In the genomic region with DNA sequence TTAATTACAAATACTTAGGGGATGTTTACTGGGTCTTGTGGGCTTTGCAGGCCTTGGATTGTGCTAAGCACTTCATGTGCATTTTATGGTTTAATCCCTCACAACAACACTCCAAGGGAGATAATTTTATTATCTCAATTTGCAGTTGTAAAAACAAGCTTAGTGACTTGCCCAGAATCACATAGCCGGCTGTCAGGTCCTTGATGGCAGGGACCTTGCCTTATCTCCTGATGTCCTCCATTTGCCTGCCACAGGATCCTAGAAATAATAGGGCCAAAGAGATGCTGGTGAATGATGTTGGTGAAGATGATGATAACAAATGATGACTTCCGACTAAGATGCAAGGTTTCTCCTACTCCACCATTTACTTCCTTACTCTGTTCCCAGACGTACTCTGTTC, we compare ENCODE assay signal across 27 cellular contexts.
"Had no signal": no experiment of that assay in that cellular context is flagged by ENCODE, and none has a peak within 500 bp of the region (broad histone marks: within the 10 kb centered on the region; RNA-seq: fewer than 3 reads in every experiment).

No MANE protein-coding gene starts in this region.

- H3K27ac Mint-ChIP-seq: activated CD4-positive, alpha-beta memory T cell treated with anti-CD3 and anti-CD28 coated beads, Interleukin-2, amount 10 ng/mL, durations not matched to agents 7 days and 5 days; activated CD4-positive, alpha-beta T cell treated with anti-CD3 and anti-CD28 coated beads, Interleukin-2, amount 10 ng/mL, durations not matched to agents 7 days and 5 days; activated T-cell treated with anti-CD3 and anti-CD28 coated beads, Interleukin-2, amount 50 U/mL, for 24 hours; dendritic cell treated with granulocyte-macrophage colony-stimulating factor and Interleukin-4, amounts not matched to agents 40 ng/mL and 50 ng/mL, for 4 days; immature natural killer cell; natural killer cell; T-helper 17 cell; WTC11 had no signal

- H3K27ac ChIP-seq: foreskin keratinocyte, heart left ventricle, spleen, suprapubic skin, tibial artery had no signal

- H3K4me3 Mint-ChIP-seq: activated CD4-positive, alpha-beta memory T cell treated with anti-CD3 and anti-CD28 coated beads, Interleukin-2, amount 10 ng/mL, durations not matched to agents 7 days and 5 days; activated CD4-positive, alpha-beta T cell treated with anti-CD3 and anti-CD28 coated beads, Interleukin-2, amount 10 ng/mL, durations not matched to agents 7 days and 5 days; activated T-cell treated with anti-CD3 and anti-CD28 coated beads, Interleukin-2, amount 50 U/mL, for 24 hours; dendritic cell treated with granulocyte-macrophage colony-stimulating factor and Interleukin-4, amounts not matched to agents 40 ng/mL and 50 ng/mL, for 4 days; endodermal cell; immature natural killer cell; natural killer cell; T-helper 17 cell; WTC11 had no signal

- H3K4me3 ChIP-seq: heart left ventricle, spleen, suprapubic skin, tibial artery had no signal

- ATAC-seq: esophagus mucosa, heart left ventricle, left colon, natural killer cell, T-helper 17 cell, WTC11 had no signal

- H3K36me3 ChIP-seq: heart left ventricle, spleen, suprapubic skin, tibial artery had no signal

- H3K4me1 Mint-ChIP-seq: activated CD4-positive, alpha-beta memory T cell treated with anti-CD3 and anti-CD28 coated beads, Interleukin-2, amount 10 ng/mL, durations not matched to agents 7 days and 5 days; activated CD4-positive, alpha-beta T cell treated with anti-CD3 and anti-CD28 coated beads, Interleukin-2, amount 10 ng/mL, durations not matched to agents 7 days and 5 days; immature natural killer cell; natural killer cell; T-helper 17 cell had no signal

- H3K36me3 Mint-ChIP-seq: immature natural killer cell, natural killer cell, WTC11 had no signal

- H3K9me3 Mint-ChIP-seq: activated CD4-positive, alpha-beta memory T cell treated with anti-CD3 and anti-CD28 coated beads, Interleukin-2, amount 10 ng/mL, durations not matched to agents 7 days and 5 days; activated CD4-positive, alpha-beta T cell treated with anti-CD3 and anti-CD28 coated beads, Interleukin-2, amount 10 ng/mL, durations not matched to agents 7 days and 5 days; activated T-cell treated with anti-CD3 and anti-CD28 coated beads, Interleukin-2, amount 50 U/mL, for 24 hours; dendritic cell treated with granulocyte-macrophage colony-stimulating factor and Interleukin-4, amounts not matched to agents 40 ng/mL and 50 ng/mL, for 4 days; endodermal cell; immature natural killer cell; natural killer cell had no signal

- H3K27me3 ChIP-seq: foreskin keratinocyte, heart left ventricle, suprapubic skin, tibial artery had no signal

- H3K4me1 ChIP-seq: suprapubic skin had no signal

- H3K27me3 Mint-ChIP-seq: activated CD4-positive, alpha-beta T cell treated with anti-CD3 and anti-CD28 coated beads, Interleukin-2, amount 10 ng/mL, durations not matched to agents 7 days and 5 days; activated T-cell treated with anti-CD3 and anti-CD28 coated beads, Interleukin-2, amount 50 U/mL, for 24 hours; dendritic cell treated with granulocyte-macrophage colony-stimulating factor and Interleukin-4, amounts not matched to agents 40 ng/mL and 50 ng/mL, for 4 days had no signal

- DNase-seq: activated CD4-positive, alpha-beta memory T cell treated with anti-CD3 and anti-CD28 coated beads, Interleukin-2, amount 10 ng/mL, durations not matched to agents 7 days and 5 days; activated CD4-positive, alpha-beta T cell treated with anti-CD3 and anti-CD28 coated beads for 1 hour; activated CD4-positive, alpha-beta T cell treated with anti-CD3 and anti-CD28 coated beads, Interleukin-2, amount 10 ng/mL, durations not matched to agents 7 days and 5 days; activated CD8-positive, alpha-beta memory T cell treated with anti-CD3 and anti-CD28 coated beads, Interleukin-2, amount 50 U/mL, for 48 hours; activated gamma-delta T cell treated with Interleukin-2 at 50 U/mL for 16 hours; activated naive CD4-positive, alpha-beta T cell treated with anti-CD3 and anti-CD28 coated beads, Interleukin-2, amount 50 U/mL, for 16 hours; activated T-cell treated with anti-CD3 and anti-CD28 coated beads, Interleukin-2, amount 50 U/mL, for 24 hours; amniotic stem cell; central memory CD4-positive, alpha-beta T cell; heart left ventricle; hypothalamus; immature natural killer cell; kidney; left colon; midbrain; natural killer cell; right cardiac atrium; spleen; stimulated activated naive CD4-positive, alpha-beta T cell; T-helper 17 cell; tibial artery had no signal

- H3K9me3 ChIP-seq: heart left ventricle, spleen, suprapubic skin, tibial artery had no signal
